In genomic region chr10:46786518-46787320, GRCh38 we compare ENCODE assay signal across 7 cellular contexts.
DNase-seq lines count a peak whose midpoint lies in the region; ATAC-seq and TF ChIP-seq lines count a peak whose summit lies in the region.
"Not testable (repeated sequence)": the region's sequence is repeated elsewhere in the genome, so short reads cannot be mapped to it uniquely, and the experiment has no call there.

No MANE protein-coding gene starts in this region.

- H3K27me3 Mint-ChIP-seq in WTC11 (ENCODE audit: low read depth) = not testable (repeated sequence)

- H3K4me3 ChIP-seq in iPS-15b (ENCODE audit: low read depth, low read length) = peak overlapping the region; percentile 89

- not testable (repeated sequence) for H3K36me3 Mint-ChIP-seq in WTC11

- in situ Hi-C loops in T47D (cut with HindIII; ENCODE audit: low pct_unique_long_range_greater_than_20kb, low sequenced_read_pairs) = not testable (repeated sequence)

- H3K27me3 ChIP-seq in iPS-15b (ENCODE audit: control insufficient read depth, insufficient read depth, low read length) = not testable (repeated sequence)

- TF ChIP-seq CTCF in WTC11 (IDR thresholded peaks at IDR 0.05) = not testable (repeated sequence)

- DNase-seq in NCI-H2029 treated with DMSO at 0.1 percent for 48 hours (lab: John Stamatoyannopoulos, UW) (peak; percentile 13), WTC11 (ENCODE audit: low spot score) (peak; percentile 76), T47D (ENCODE audit: low read depth in 1 of 2, low spot score in 1 of 2) (peak; percentile 45 to 88), retina (peak; percentile 91)

- peak overlapping the region; percentile 100 for H3K4me3 Mint-ChIP-seq in WTC11

- H3K36me3 ChIP-seq in iPS-15b (ENCODE audit: control insufficient read depth, insufficient read depth, low read length) = not testable (repeated sequence)

- H3K27ac Mint-ChIP-seq in WTC11 = peak overlapping the region; percentile 99

- ATAC-seq in GM18511 (IDR thresholded peaks at IDR 0.05; ENCODE audit: unreplicated experiment) = peak; percentile 79
- ATAC-seq in HG02970 (IDR thresholded peaks at IDR 0.05; ENCODE audit: low FRiP score, unreplicated experiment) = peak; percentile 84
- ATAC-seq in WTC11 = peak; percentile 93

- CTCF ChIA-PET in WTC11 (lab: Charles Lee) = not testable (repeated sequence)

- not testable (repeated sequence) for H3K9me3 ChIP-seq in iPS-15b (ENCODE audit: control insufficient read depth, insufficient read depth, low read length)

- POLR2A ChIA-PET in WTC11 (lab: Charles Lee) = not testable (repeated sequence)

- H3K4me1 ChIP-seq in iPS-15b (ENCODE audit: control insufficient read depth, insufficient read depth, low read length) = not testable (repeated sequence)

- peak overlapping the region; percentile 94 for H3K9ac ChIP-seq in iPS-15b (ENCODE audit: low read depth, low read length)

- H3K4me1 Mint-ChIP-seq in WTC11 = not testable (repeated sequence)

- not testable (repeated sequence) for H3K9me3 Mint-ChIP-seq in WTC11

TF ChIP-seq in WTC11, 78 proteins besides CTCF, POLR2A, EP300 and RAD21:
- TF ChIP-seq FOXK1 (CRISPR knock-in tag; IDR thresholded peaks at IDR 0.05) = peak; percentile 81; the same call in 1 of the 2 replicates

Comparison
In these comparisons a context has a peak if more than half of its experiments do, and no peak if none do; other contexts are left out.
1. Peak in every context shown above with its lines: DNase-seq, ATAC-seq and H3K4me3 ChIP-seq.
2. DNase-seq: peak in every context shown above with its lines; median percentile 91 in retina; 76 in WTC11; 66 in T47D; 13 in NCI-H2029 treated with DMSO at 0.1 percent for 48 hours.